7 cellular contexts compared by ENCODE assay signal in genomic region chr1:13702425-13703127, GRCh38. TPM values are rescaled to one million over a fixed set of nuclear protein-coding genes. Genes with fewer than 3 reads are reported as not detected.
DNase-seq lines count a peak whose midpoint lies in the region; ATAC-seq and TF ChIP-seq lines count a peak whose summit lies in the region.

No MANE protein-coding gene starts in this region.

- peaks cover 11% of the 10 kb centered on the region for H3K36me3 Mint-ChIP-seq in activated naive CD4-positive, alpha-beta T cell treated with anti-CD3 and anti-CD28 coated beads for 36 hours (ENCODE audit: low read depth)

- peaks cover 18% of the 10 kb centered on the region for H3K27me3 ChIP-seq in H7 (ENCODE audit: control insufficient read depth, insufficient read depth, low read length)

- peak overlapping the region; percentile 77 for H3K27ac Mint-ChIP-seq in activated naive CD4-positive, alpha-beta T cell treated with anti-CD3 and anti-CD28 coated beads for 36 hours

- no peak overlapping the region for H3K4me3 ChIP-seq in H7 (ENCODE audit: insufficient read depth, low read depth, low read length)

- no peak for TF ChIP-seq CTCF in RWPE1 (conservative IDR thresholded peaks at IDR 0.05; ENCODE audit: low read depth)

- ATAC-seq in GM19468 (IDR thresholded peaks at IDR 0.05; ENCODE audit: extremely low read depth, unreplicated experiment) (peak; percentile 81), HG03571 (IDR thresholded peaks at IDR 0.05; ENCODE audit: unreplicated experiment) (peak; percentile 74)

- no peak overlapping the region for H3K27ac ChIP-seq in RWPE1

- POLR2A ChIA-PET in RWPE1 (lab: Yijun Ruan, JAX; ENCODE audit: low non-redundant PET), result no interaction called here

- intact Hi-C loops in activated naive CD4-positive, alpha-beta T cell treated with anti-CD3 and anti-CD28 coated beads for 36 hours (cut with micrococcal nuclease), result loop anchor here (1.0 to 10.0 kb wide), 2 partner anchors 29 to 1528 kb away; no protein-coding TSS in a partner anchor

- peak overlapping the region; percentile 88 for H3K4me3 Mint-ChIP-seq in activated naive CD4-positive, alpha-beta T cell treated with anti-CD3 and anti-CD28 coated beads for 36 hours

- peaks cover 59% of the 10 kb centered on the region for H3K4me1 Mint-ChIP-seq in activated naive CD4-positive, alpha-beta T cell treated with anti-CD3 and anti-CD28 coated beads for 36 hours (ENCODE audit: low read depth)

- H3K27me3 Mint-ChIP-seq in activated naive CD4-positive, alpha-beta T cell treated with anti-CD3 and anti-CD28 coated beads for 36 hours (ENCODE audit: low read depth), result no peaks in the 10 kb centered on the region

- H3K36me3 ChIP-seq in H7 (replicated peaks; ENCODE audit: control insufficient read depth, insufficient read depth, low read length), result no peaks in the 10 kb centered on the region

- DNase-seq in activated naive CD4-positive, alpha-beta T cell treated with anti-CD3 and anti-CD28 coated beads for 36 hours, result peak; percentile 72
- DNase-seq in stimulated activated CD8-positive, alpha-beta memory T cell treated with anti-CD3 and anti-CD28 coated beads, Interleukin-7, amount 100 ng/mL, for 4 hours (ENCODE audit: low read depth in 2 of 2), result peak; percentile 35 to 53
- DNase-seq in RWPE1 (ENCODE audit: low spot score), result no peak
- DNase-seq in retina, result no peak
- no peak for DNase-seq in H7

- H3K9me3 Mint-ChIP-seq in activated naive CD4-positive, alpha-beta T cell treated with anti-CD3 and anti-CD28 coated beads for 36 hours, result peaks cover under 1% of the 10 kb centered on the region

- CTCF ChIA-PET in activated naive CD4-positive, alpha-beta T cell treated with anti-CD3 and anti-CD28 coated beads for 36 hours (lab: Charles Lee), result interaction anchor here (0.6 to 2.6 kb wide), 7 partner anchors 12 to 164 kb away, joined by 3 to 12 read pairs (median 3); no protein-coding TSS in a partner anchor
- CTCF ChIA-PET in RWPE1 (lab: Yijun Ruan, JAX), result no interaction called here

RNA-seq across cellular contexts. Expression of gene PRDM2, which starts 2.6 kb away (rescaled TPM):
- total RNA-seq in activated naive CD4-positive, alpha-beta T cell treated with anti-CD3 and anti-CD28 coated beads for 36 hours, result 10 to 100 TPM; 33.8 to 37.3 TPM
- total RNA-seq in H7 (2014; rRNA removed; shearing (Covaris generic)), result 8.6 and 15.2 TPM in 2 replicates

Comparison
In these comparisons a context has a peak if more than half of its experiments do, and no peak if none do; other contexts are left out.
1. DNase-seq: peak in activated naive CD4-positive, alpha-beta T cell treated with anti-CD3 and anti-CD28 coated beads for 36 hours (single experiment) and stimulated activated CD8-positive, alpha-beta memory T cell treated with anti-CD3 and anti-CD28 coated beads, Interleukin-7, amount 100 ng/mL, for 4 hours (2 of 2); none in RWPE1 (single experiment), retina (single experiment) and H7 (single experiment).